27 cellular contexts compared by ENCODE assay signal in the genomic region with DNA sequence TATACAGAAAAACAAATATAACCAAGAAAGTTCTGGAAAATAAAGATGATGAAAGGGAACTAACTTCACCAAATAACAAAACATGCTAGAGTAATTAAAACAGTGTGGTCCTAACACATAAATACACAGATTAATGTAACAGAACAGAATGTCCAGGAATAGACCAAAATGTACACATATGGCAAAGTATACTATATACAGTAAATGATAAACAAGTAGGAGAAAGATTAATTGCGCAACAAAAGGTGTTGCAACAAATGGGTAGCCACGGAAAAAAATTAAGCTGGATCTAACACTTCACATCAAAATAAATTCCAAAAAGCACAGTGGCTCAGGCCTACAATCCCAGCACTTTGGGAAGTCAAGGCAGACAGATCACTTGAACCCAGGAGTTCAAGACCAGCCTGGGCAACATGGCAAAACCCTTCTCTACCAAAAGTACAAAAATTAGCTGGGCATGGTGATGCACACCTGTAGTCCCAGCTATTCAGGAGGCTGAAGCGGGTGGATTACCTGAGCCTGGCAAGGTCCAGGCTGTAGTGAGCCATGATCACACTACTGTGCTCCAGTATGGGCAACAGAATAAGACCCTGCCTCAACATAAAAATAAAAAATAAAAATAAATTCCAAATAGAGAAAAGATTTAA. TPM values are rescaled to one million over a fixed set of nuclear protein-coding genes. Genes with fewer than 3 reads are reported as not detected.
DNase-seq lines count a peak whose midpoint lies in the region; ATAC-seq and TF ChIP-seq lines count a peak whose summit lies in the region.
"Had no signal": no experiment of that assay in that cellular context is flagged by ENCODE, and none has a peak within 500 bp of the region (broad histone marks: within the 10 kb centered on the region; RNA-seq: fewer than 3 reads in every experiment).

No MANE protein-coding gene starts in this region.

- intact Hi-C loops in testis (cut with DNase I; ENCODE audit: low total_unique reads): no loop called here

- H3K27me3 ChIP-seq in testis: no peaks in the 10 kb centered on the region
- H3K27me3 ChIP-seq: SJSA1, uterus had no signal

- no peak for ATAC-seq in activated T-cell treated with anti-CD3 and anti-CD28 coated beads, Interleukin-2, amount 50 U/mL, for 72 hours (replicated peaks in 1 of 2)
- ATAC-seq in stimulated activated memory B cell treated with anti-CD40 and anti-IgM and Interleukin-4, amounts not matched to agents 10 μg/mL and 1 μg/mL and 100 μg/mL, for 72 hours: no peak
- ATAC-seq in GM19452 (IDR thresholded peaks at IDR 0.05; ENCODE audit: unreplicated experiment): no peak
- ATAC-seq: activated CD4-positive, CD25-positive, alpha-beta regulatory T cell treated with anti-CD3 and anti-CD28 coated beads, Interleukin-2, amount 50 U/mL, for 24 hours; activated CD8-positive, alpha-beta T cell treated with anti-CD3 and anti-CD28 coated beads, Interleukin-2, amount 10 ng/mL, durations not matched to agents 7 days and 5 days; activated naive CD4-positive, alpha-beta T cell treated with anti-CD3 and anti-CD28 coated beads, Interleukin-2, amount 50 U/mL, for 72 hours; GM12878; left cardiac atrium; psoas muscle had no signal

- no peaks in the 10 kb centered on the region for H3K9me3 ChIP-seq in testis
- H3K9me3 ChIP-seq: psoas muscle, SJSA1, uterus had no signal

- no peaks in the 10 kb centered on the region for H3K27me3 Mint-ChIP-seq in activated T-cell treated with anti-CD3 and anti-CD28 coated beads, Interleukin-2, amount 50 U/mL, for 72 hours (ENCODE audit: low read depth)
- H3K27me3 Mint-ChIP-seq in stimulated activated memory B cell treated with anti-CD40 and anti-IgM and Interleukin-4, amounts not matched to agents 10 μg/mL and 1 μg/mL and 100 μg/mL, for 72 hours: no peaks in the 10 kb centered on the region
- H3K27me3 Mint-ChIP-seq: CD4-positive, CD25-positive, alpha-beta regulatory T cell had no signal

- peaks cover 0 to 5% of the 10 kb centered on the region in 2 donors for H3K9me3 Mint-ChIP-seq in activated T-cell treated with anti-CD3 and anti-CD28 coated beads, Interleukin-2, amount 50 U/mL, for 72 hours
- H3K9me3 Mint-ChIP-seq in stimulated activated memory B cell treated with anti-CD40 and anti-IgM and Interleukin-4, amounts not matched to agents 10 μg/mL and 1 μg/mL and 100 μg/mL, for 72 hours: peaks cover 4% of the 10 kb centered on the region
- H3K9me3 Mint-ChIP-seq: activated naive CD4-positive, alpha-beta T cell treated with anti-CD3 and anti-CD28 coated beads, Interleukin-2, amount 50 U/mL, for 72 hours had no signal

- H3K27ac ChIP-seq in testis: peak overlapping the region in 1 of 2 donors; percentile 55
- H3K27ac ChIP-seq: KMS-11, psoas muscle, SJSA1, uterus had no signal

- DNase-seq in activated T-cell treated with anti-CD3 and anti-CD28 coated beads, Interleukin-2, amount 50 U/mL, for 72 hours: no peak
- no peak for DNase-seq in activated T-cell treated with anti-CD3 and anti-CD28 coated beads, Interleukin-2, amount 50 U/mL, for 48 hours
- peak; percentile 69 for DNase-seq in amniotic epithelial cell (ENCODE audit: low read depth)
- peak; percentile 95 for DNase-seq in fibroblast of villous mesenchyme (ENCODE audit: low read depth)
- peak; percentile 6 for DNase-seq in testis
- no peak for DNase-seq in SIG-M5 (lab: John Stamatoyannopoulos, UW)
- DNase-seq: activated CD8-positive, alpha-beta T cell treated with anti-CD3 and anti-CD28 coated beads, Interleukin-2, amount 10 ng/mL, durations not matched to agents 7 days and 5 days; CD4-positive, CD25-positive, alpha-beta regulatory T cell; cortex of kidney; H7; left cardiac atrium; NCI-H1105; NCI-H774; psoas muscle; stimulated activated CD4-positive, alpha-beta T cell treated with anti-CD3 and anti-CD28 coated beads, Interleukin-4, amount 100 ng/mL, for 4 hours; substantia nigra; T-helper 9 cell; uterus had no signal

- H3K36me3 ChIP-seq in testis (ENCODE audit: low read depth, missing control alignments): no peaks in the 10 kb centered on the region
- H3K36me3 ChIP-seq: SJSA1, uterus had no signal

- H3K27ac Mint-ChIP-seq in activated T-cell treated with anti-CD3 and anti-CD28 coated beads, Interleukin-2, amount 50 U/mL, for 72 hours: peak overlapping the region; percentile 58
- H3K27ac Mint-ChIP-seq in stimulated activated memory B cell treated with anti-CD40 and anti-IgM and Interleukin-4, amounts not matched to agents 10 μg/mL and 1 μg/mL and 100 μg/mL, for 72 hours: no peak overlapping the region
- H3K27ac Mint-ChIP-seq: activated CD8-positive, alpha-beta T cell treated with anti-CD3 and anti-CD28 coated beads, Interleukin-2, amount 10 ng/mL, durations not matched to agents 7 days and 5 days; activated naive CD4-positive, alpha-beta T cell treated with anti-CD3 and anti-CD28 coated beads, Interleukin-2, amount 50 U/mL, for 72 hours; activated T-helper 1 cell treated with anti-CD3 and anti-CD28 coated beads, Interleukin-12 subunit alpha, Interleukin-12 subunit beta, Interleukin-2, Interleukin-4 antibody, amounts not matched to agents 30 ng/mL and 10 ng/mL and 1 ng/mL, durations not matched to agents 14 hours and 24 hours and 36 hours; CD4-positive, CD25-positive, alpha-beta regulatory T cell; nephron had no signal

- peaks cover 39% of the 10 kb centered on the region for H3K4me1 Mint-ChIP-seq in activated T-cell treated with anti-CD3 and anti-CD28 coated beads, Interleukin-2, amount 50 U/mL, for 72 hours (ENCODE audit: low read depth)
- peaks cover 37% of the 10 kb centered on the region for H3K4me1 Mint-ChIP-seq in stimulated activated memory B cell treated with anti-CD40 and anti-IgM and Interleukin-4, amounts not matched to agents 10 μg/mL and 1 μg/mL and 100 μg/mL, for 72 hours
- H3K4me1 Mint-ChIP-seq: nephron had no signal

- TF ChIP-seq CTCF in fibroblast of villous mesenchyme (IDR thresholded peaks at IDR 0.05; ENCODE audit: insufficient read depth, low read depth, low read length): no peak
- TF ChIP-seq CTCF in testis (IDR thresholded peaks at IDR 0.05): no peak

- no peak overlapping the region for H3K4me3 Mint-ChIP-seq in activated T-cell treated with anti-CD3 and anti-CD28 coated beads, Interleukin-2, amount 50 U/mL, for 72 hours
- H3K4me3 Mint-ChIP-seq in stimulated activated memory B cell treated with anti-CD40 and anti-IgM and Interleukin-4, amounts not matched to agents 10 μg/mL and 1 μg/mL and 100 μg/mL, for 72 hours: no peak overlapping the region
- H3K4me3 Mint-ChIP-seq: activated CD8-positive, alpha-beta T cell treated with anti-CD3 and anti-CD28 coated beads, Interleukin-2, amount 10 ng/mL, durations not matched to agents 7 days and 5 days; activated T-helper 1 cell treated with anti-CD3 and anti-CD28 coated beads, Interleukin-12 subunit alpha, Interleukin-12 subunit beta, Interleukin-2, Interleukin-4 antibody, amounts not matched to agents 30 ng/mL and 10 ng/mL and 1 ng/mL, durations not matched to agents 14 hours and 24 hours and 36 hours; CD4-positive, CD25-positive, alpha-beta regulatory T cell; nephron had no signal

- TF ChIP-seq POLR2A in testis (IDR thresholded peaks at IDR 0.05): no peak

- H3K4me1 ChIP-seq in testis: peaks cover 11% of the 10 kb centered on the region
- H3K4me1 ChIP-seq: SJSA1, uterus had no signal

- WGBS in testis, 2 donors: 77 to 88% methylated on average over 3 of the region's 3 CpGs

- H3K4me3 ChIP-seq in fibroblast of villous mesenchyme (ENCODE audit: low read depth, low read length): no peak overlapping the region
- no peak overlapping the region for H3K4me3 ChIP-seq in testis
- H3K4me3 ChIP-seq: GM12878, psoas muscle, SJSA1, uterus had no signal

- H3K36me3 Mint-ChIP-seq in activated T-cell treated with anti-CD3 and anti-CD28 coated beads, Interleukin-2, amount 50 U/mL, for 72 hours (ENCODE audit: insufficient read depth in 2 of 2): peaks cover 4 to 9% of the 10 kb centered on the region in 2 donors
- H3K36me3 Mint-ChIP-seq in stimulated activated memory B cell treated with anti-CD40 and anti-IgM and Interleukin-4, amounts not matched to agents 10 μg/mL and 1 μg/mL and 100 μg/mL, for 72 hours: peaks cover 29% of the 10 kb centered on the region

RNA-seq across cellular contexts. Expression of gene SCAP, which starts 19.8 kb away (rescaled TPM):
- 10 to 100 TPM; 57.3 to 60.4 TPM for total RNA-seq in activated T-cell treated with anti-CD3 and anti-CD28 coated beads, Interleukin-2, amount 50 U/mL, for 72 hours
- 50.3 and 66.5 TPM in 2 replicates for total RNA-seq in fibroblast of villous mesenchyme
- 100 to 1,000 TPM; 276 to 313 TPM for total RNA-seq in testis
- polyA plus RNA-seq in testis (ENCODE audit: insufficient read depth, low read depth, low replicate concordance): 120 TPM

RNA-seq across cellular contexts. Expression of gene ELP6, which starts 57.6 kb away (rescaled TPM):
- 10 to 100 TPM; 44.4 to 45.5 TPM for total RNA-seq in activated T-cell treated with anti-CD3 and anti-CD28 coated beads, Interleukin-2, amount 50 U/mL, for 72 hours
- total RNA-seq in fibroblast of villous mesenchyme: 30.6 and 39.3 TPM in 2 replicates
- total RNA-seq in testis: 10 to 100 TPM; 39.7 to 44.1 TPM
- 68.4 TPM for polyA plus RNA-seq in testis (ENCODE audit: insufficient read depth, low read depth, low replicate concordance)

Comparison
In these comparisons a context has a peak if more than half of its experiments do, and no peak if none do; other contexts are left out.
1. DNase-seq: peak in amniotic epithelial cell (single experiment), fibroblast of villous mesenchyme (single experiment) and testis (single experiment); none in activated T-cell treated with anti-CD3 and anti-CD28 coated beads, Interleukin-2, amount 50 U/mL, for 72 hours (0 of 2), activated T-cell treated with anti-CD3 and anti-CD28 coated beads, Interleukin-2, amount 50 U/mL, for 48 hours (0 of 2) and SIG-M5 (single experiment).